ENCODE assay signal across 18 cellular contexts in the genomic region with DNA sequence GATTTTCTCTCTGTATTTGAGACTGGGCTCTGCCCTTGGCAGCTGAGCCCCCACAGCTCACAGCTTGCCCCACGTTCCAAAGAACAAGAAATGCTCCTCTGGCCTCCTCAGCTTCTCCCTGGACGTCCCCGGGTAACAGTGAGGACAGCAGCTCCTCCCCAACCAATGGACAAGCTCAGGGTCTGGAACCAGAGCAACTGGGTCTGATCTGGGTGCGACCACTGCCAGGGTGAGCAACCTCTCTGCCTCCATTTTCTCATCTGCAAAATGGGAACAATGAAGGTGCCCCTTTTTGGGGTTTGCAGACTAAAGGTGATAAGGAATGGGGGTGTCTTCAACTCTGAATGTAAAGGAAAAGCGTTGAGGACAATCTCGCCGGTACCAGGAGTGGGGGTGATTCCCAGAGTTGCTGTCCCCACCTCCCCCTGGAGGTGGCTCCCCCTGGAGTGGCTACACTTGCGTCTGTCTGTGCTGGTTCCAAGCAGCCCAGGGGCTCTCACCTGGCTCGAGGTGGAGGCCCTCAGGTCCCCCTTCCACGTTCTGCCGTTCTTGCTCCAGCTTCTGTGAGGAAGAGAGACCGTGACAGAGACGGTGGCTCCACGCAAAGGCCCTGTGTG. TPM values are rescaled to one million over a fixed set of nuclear protein-coding genes. Genes with fewer than 3 reads are reported as not detected.
DNase-seq lines count a peak whose midpoint lies in the region; ATAC-seq, FAIRE-seq and TF ChIP-seq lines count a peak whose summit lies in the region.
"Had no signal": no experiment of that assay in that cellular context is flagged by ENCODE, and none has a peak within 500 bp of the region (broad histone marks: within the 10 kb centered on the region; RNA-seq: fewer than 3 reads in every experiment).

No MANE protein-coding gene starts in this region.

- H2BK15ac ChIP-seq in neuronal stem cell (ENCODE audit: low read length), result no peak overlapping the region

- H2BK120ac ChIP-seq in neuronal stem cell (ENCODE audit: low read depth, low read length), result no peak overlapping the region

- no peak overlapping the region for H2AFZ ChIP-seq in DND-41 (ENCODE audit: low read depth, low read length)
- H2AFZ ChIP-seq in K562 (ENCODE audit: low read depth, low read length), result no peak overlapping the region
- H2AFZ ChIP-seq in neuronal stem cell (ENCODE audit: low read length), result no peak overlapping the region
- H2AFZ ChIP-seq: GM23338 had no signal

- H3K4me3 ChIP-seq in DND-41 (ENCODE audit: low read depth in 1 of 2, low read length in 2 of 2) (no peak overlapping the region), HEK293 (ENCODE audit: low read depth, low read length) (no peak overlapping the region), K562 (no peak overlapping the region), neuronal stem cell (ENCODE audit: low read length in 2 of 2) (no peak overlapping the region)
- H3K4me3 ChIP-seq: BLaER1 treated with 17β-estradiol and CSF1 and Interleukin-3, amounts not matched to agents 10 nM and 100 nM; GM12878; GM23338 had no signal

- POLR2A ChIA-PET in HEK293 (lab: Yijun Ruan, JAX), result interaction anchor here (0.5 to 2.1 kb wide), 4 partner anchors 16 to 340 kb away, joined by 3 to 5 read pairs (median 3); no protein-coding TSS in a partner anchor
- POLR2A ChIA-PET in K562 (lab: Yijun Ruan, JAX), result interaction anchor here (0.6 kb wide), 1 partner anchor 137 kb away, joined by 4 read pairs; no protein-coding TSS in a partner anchor

- H3K4me3 Mint-ChIP-seq in chondrocyte (ENCODE audit: unreplicated experiment), result no peak overlapping the region
- H3K4me3 Mint-ChIP-seq: CD4-positive, CD25-positive, alpha-beta regulatory T cell; GM23338; IgD-negative memory B cell had no signal

- H3K27me3 ChIP-seq in DND-41 (ENCODE audit: insufficient read depth, low read length, poor library complexity) (no peaks in the 10 kb centered on the region), K562 (ENCODE audit: control insufficient read depth in 2 of 2, insufficient read depth in 2 of 2, low read length in 2 of 2) (no peaks in the 10 kb centered on the region), neuronal stem cell (ENCODE audit: control insufficient read depth in 3 of 3, insufficient read depth in 3 of 3, low read depth in 1 of 3, low read length in 3 of 3) (no peaks in the 10 kb centered on the region)
- H3K27me3 ChIP-seq: BLaER1 treated with 17β-estradiol and CSF1 and Interleukin-3, amounts not matched to agents 10 nM and 100 nM had no signal

- no peaks in the 10 kb centered on the region for H3K9me3 Mint-ChIP-seq in chondrocyte (ENCODE audit: low read depth)
- H3K9me3 Mint-ChIP-seq: CD4-positive, CD25-positive, alpha-beta regulatory T cell; GM23338; IgD-negative memory B cell had no signal

- H3K9me1 ChIP-seq in K562 (ENCODE audit: control insufficient read depth, insufficient read depth, low read length), result no peaks in the 10 kb centered on the region

- no peak for ATAC-seq in DND-41 (ENCODE audit: insufficient read depth, low read depth)
- ATAC-seq in K562, result no peak
- ATAC-seq: GM12878 had no signal

- no peak overlapping the region for H2AK5ac ChIP-seq in neuronal stem cell (ENCODE audit: low read depth, low read length)

- no peak overlapping the region for H3K23ac ChIP-seq in neuronal stem cell (ENCODE audit: low read depth, low read length, poor library complexity)

- H3K9me3 ChIP-seq in DND-41 (ENCODE audit: insufficient read depth, low read length, severe bottlenecking), result no peaks in the 10 kb centered on the region
- no peaks in the 10 kb centered on the region for H3K9me3 ChIP-seq in HEK293 (ENCODE audit: control insufficient read depth, insufficient read depth, low read depth, low read length)
- no peaks in the 10 kb centered on the region for H3K9me3 ChIP-seq in K562 (replicated peaks; ENCODE audit: control insufficient read depth, insufficient read depth, low read depth, low read length)
- H3K9me3 ChIP-seq in neuronal stem cell (replicated peaks in 1 of 2; ENCODE audit: control insufficient read depth in 2 of 2, insufficient read depth in 1 of 2, low read depth in 1 of 2, low read length in 2 of 2), result no peaks in the 10 kb centered on the region

- H2BK12ac ChIP-seq in neuronal stem cell (ENCODE audit: low read length), result no peak overlapping the region

- H3K4me2 ChIP-seq in DND-41 (ENCODE audit: insufficient read depth, low read length) (no peak overlapping the region), K562 (ENCODE audit: insufficient read depth, low read length) (no peak overlapping the region), neuronal stem cell (ENCODE audit: insufficient read depth, low read length, poor library complexity, severe bottlenecking) (no peak overlapping the region)
- H3K4me2 ChIP-seq: BLaER1 treated with 17β-estradiol and CSF1 and Interleukin-3, amounts not matched to agents 10 nM and 100 nM; GM23338; KMS-11 had no signal

- peak; percentile 1 for TF ChIP-seq CTCF in DND-41 (IDR thresholded peaks at IDR 0.05; ENCODE audit: borderline replicate concordance, extremely low read depth, low read length, poor library complexity, severe bottlenecking)
- no peak for TF ChIP-seq CTCF in HEK293 (tag by site-specific recombination; IDR thresholded peaks at IDR 0.05)
- no peak for TF ChIP-seq CTCF in K562 (IDR thresholded peaks at IDR 0.05 in 2 of 3, conservative IDR thresholded peaks at IDR 0.05 in 1 of 3; ENCODE audit: insufficient read depth in 2 of 3, low read depth in 1 of 3, low read length in 3 of 3)
- no peak for TF ChIP-seq CTCF in chondrocyte (IDR thresholded peaks at IDR 0.05)

- H3K4ac ChIP-seq in neuronal stem cell (ENCODE audit: low read length), result no peak overlapping the region

- WGBS in K562 (ENCODE audit: insufficient coverage, low coverage, missing lambda C conversion rate), result 87% methylated on average over 14 of the region's 14 CpGs
- WGBS in neuronal stem cell (ENCODE audit: extremely low coverage in 2 of 2, insufficient read length in 2 of 2, insufficient replicate concordance in 1 of 2), 2 donors, result no CpG with 5 or more reads among the region's 14 CpGs

- no peak for TF ChIP-seq EP300 in K562 (IDR thresholded peaks at IDR 0.05; ENCODE audit: low read length)

- H3K14ac ChIP-seq in neuronal stem cell (ENCODE audit: low read length), result no peak overlapping the region

- BruUV-seq in K562 (replicated peaks; lab: Mats Ljungman, UMichigan), result no TSS peak

- H3K4me1 ChIP-seq in DND-41 (ENCODE audit: insufficient read depth, low read length) (peaks cover 29% of the 10 kb centered on the region), HEK293 (ENCODE audit: control insufficient read depth, insufficient read depth, low read length) (peaks cover 7% of the 10 kb centered on the region), K562 (replicated peaks in 1 of 2; ENCODE audit: control insufficient read depth in 2 of 2, insufficient read depth in 2 of 2, low read length in 2 of 2) (peaks cover 21 to 46% of the 10 kb centered on the region in 2 experiments; a peak in 4 of 5 replicates), neuronal stem cell (ENCODE audit: control insufficient read depth in 2 of 2, insufficient read depth in 1 of 2, low read depth in 1 of 2, low read length in 2 of 2) (peaks cover 10 to 21% of the 10 kb centered on the region in 2 donors)

- in situ Hi-C loops in K562 (cut with MboI), result no loop called here

- H3K27ac ChIP-seq in DND-41 (ENCODE audit: low read length) (no peak overlapping the region), HEK293 (ENCODE audit: extremely low read depth, low read depth, low read length) (no peak overlapping the region), K562 (ENCODE audit: extremely low read depth, low read depth, low read length) (no peak overlapping the region), neuronal stem cell (replicated peaks; ENCODE audit: low read length) (no peak overlapping the region)
- H3K27ac ChIP-seq: BLaER1 treated with 17β-estradiol and CSF1 and Interleukin-3, amounts not matched to agents 10 nM and 100 nM; KMS-11 had no signal

- no peak overlapping the region for H3K27ac Mint-ChIP-seq in chondrocyte (ENCODE audit: unreplicated experiment)
- H3K27ac Mint-ChIP-seq: CD4-positive, CD25-positive, alpha-beta regulatory T cell; GM23338; IgD-negative memory B cell had no signal

- peaks cover 2% of the 10 kb centered on the region for H3K36me3 Mint-ChIP-seq in chondrocyte (ENCODE audit: low read depth)

- peaks cover 60% of the 10 kb centered on the region for H3K79me2 ChIP-seq in DND-41 (ENCODE audit: insufficient read depth, low read length)
- H3K79me2 ChIP-seq in K562 (ENCODE audit: control insufficient read depth, insufficient read depth, low read length), result peaks cover 30% of the 10 kb centered on the region

- intact Hi-C loops in K562 (cut with micrococcal nuclease), result no loop called here

- H2BK5ac ChIP-seq in neuronal stem cell (ENCODE audit: low read length), result no peak overlapping the region

- no peak for TF ChIP-seq RAD21 in K562 (CRISPR knock-in tag; conservative IDR thresholded peaks at IDR 0.05 in 1 of 2, IDR thresholded peaks at IDR 0.05 in 1 of 2)

- no peak for TF ChIP-seq POLR2A in K562 (conservative IDR thresholded peaks at IDR 0.05)

- H4K8ac ChIP-seq in neuronal stem cell (ENCODE audit: low read depth, low read length), result no peak overlapping the region

- no peak overlapping the region for H3K9ac ChIP-seq in DND-41 (ENCODE audit: low read depth, low read length)
- H3K9ac ChIP-seq in K562 (ENCODE audit: insufficient read depth in 1 of 2, low read depth in 2 of 2, low read length in 2 of 2), result 0 out of 4 replicates have a peak overlapping the region, but pooled peaks of 1 of the 2 experiments have one; percentile 14
- H3K9ac ChIP-seq in neuronal stem cell (ENCODE audit: low read depth, low read length, poor library complexity), result no peak overlapping the region
- H3K9ac ChIP-seq: BLaER1 treated with 17β-estradiol and CSF1 and Interleukin-3, amounts not matched to agents 10 nM and 100 nM; KMS-11 had no signal

- peaks cover 15% of the 10 kb centered on the region for H3K79me1 ChIP-seq in neuronal stem cell (ENCODE audit: low read depth, low read length)

- no peaks in the 10 kb centered on the region for H3K27me3 Mint-ChIP-seq in chondrocyte (ENCODE audit: low read depth)
- H3K27me3 Mint-ChIP-seq: CD4-positive, CD25-positive, alpha-beta regulatory T cell; IgD-negative memory B cell had no signal

- DNase-seq in DND-41, result no peak
- no peak for DNase-seq in K562 (ENCODE audit: extremely low read depth in 1 of 4, low spot score in 3 of 4)
- DNase-seq in neuronal stem cell (ENCODE audit: low spot score), result no peak
- DNase-seq in pons (ENCODE audit: low spot score), result no peak
- no peak for DNase-seq in chondrocyte (ENCODE audit: low spot score)
- DNase-seq in amygdala (lab: John Stamatoyannopoulos, UW), result no peak
- DNase-seq: ACHN; Calu3; CD4-positive, CD25-positive, alpha-beta regulatory T cell; DMS 273 treated with DMSO at 0.1 percent for 48 hours; HCEC 1CT had no signal

- peaks cover 59% of the 10 kb centered on the region for H4K20me1 ChIP-seq in DND-41 (ENCODE audit: insufficient read depth, low read length)
- peaks cover 18% of the 10 kb centered on the region for H4K20me1 ChIP-seq in K562 (replicated peaks; ENCODE audit: control insufficient read depth, insufficient read depth, low read length)

- peaks cover 14% of the 10 kb centered on the region for H3K4me1 Mint-ChIP-seq in chondrocyte (ENCODE audit: low read depth)

- H3K18ac ChIP-seq in neuronal stem cell (ENCODE audit: low read length), result peak overlapping the region; percentile 8

- CTCF ChIA-PET in HEK293 (lab: Yijun Ruan, JAX), result interaction anchor here (0.6 kb wide), 1 partner anchor 84 kb away, joined by 3 read pairs; no protein-coding TSS in a partner anchor
- CTCF ChIA-PET in K562 (lab: Yijun Ruan, JAX; ENCODE audit: low intra/inter-chr PET ratio), result no interaction called here

- FAIRE-seq in K562 (lab: Jason Lieb, UNC), result no peak
- FAIRE-seq: GM12878, GM18507 had no signal

- H4K91ac ChIP-seq in neuronal stem cell (ENCODE audit: low read depth, low read length, poor library complexity), result no peak overlapping the region

- H3K36me3 ChIP-seq in DND-41 (ENCODE audit: insufficient read depth, low read length), result peaks cover 93% of the 10 kb centered on the region
- H3K36me3 ChIP-seq in HEK293 (ENCODE audit: control insufficient read depth in 2 of 2, insufficient read depth in 1 of 2, low read length in 2 of 2), result peaks cover 33 to 63% of the 10 kb centered on the region in 2 experiments; a peak in 2 of 3 replicates
- peaks cover 62% of the 10 kb centered on the region for H3K36me3 ChIP-seq in K562 (ENCODE audit: control insufficient read depth, insufficient read depth, low read length)
- peaks cover 44 to 95% of the 10 kb centered on the region in 2 donors for H3K36me3 ChIP-seq in neuronal stem cell (replicated peaks in 1 of 2; ENCODE audit: control insufficient read depth in 2 of 2, insufficient read depth in 2 of 2, low read length in 2 of 2)

RNA-seq across cellular contexts. Expression of gene C21orf58, which starts 6.9 kb away (rescaled TPM):
- 76.9 and 158 TPM in 2 replicates for total RNA-seq in K562 (2011; cell fraction: chromatin; rRNA removed; ENCODE audit: low replicate concordance)
- total RNA-seq in K562 (2011; cell fraction: nucleolus; rRNA removed), result 122 and 125 TPM in 2 replicates
- total RNA-seq in K562 (2011; cell fraction: nucleoplasm; rRNA removed), result 94.2 and 95.7 TPM in 2 replicates
- total RNA-seq in K562 (2014; rRNA removed) (20.1 and 22.4 TPM in 2 replicates), K562 (2014; rRNA removed; fragmentation: Illumina TruSeq; extraction: Trizol) (4.5 and 6.0 TPM in 2 replicates), K562 (2015; rRNA removed; fragmentation: Illumina TruSeq; extraction: Trizol) (13.5 and 14.2 TPM in 2 replicates), K562 (2021) (29.1 and 30.5 TPM in 2 replicates), chondrocyte (5.0 to 13.9 TPM (median 5.6 TPM) in 3 replicates)
- polyA plus RNA-seq in K562 (2011; rRNA removed) (12.4 and 16.7 TPM in 2 replicates), K562 (2014; fragmentation: Illumina TruSeq; extraction: Trizol) (10.6 and 16.1 TPM in 2 replicates), K562 (2014; fragmentation: Nextera tagmentation; extraction: Ambion mirVana) (1 to 10 TPM; 1.2 to 1.9 TPM), K562 (2014; rRNA removed) (27.9 and 30.0 TPM in 2 replicates)
- 13.8 and 15.9 TPM in 2 replicates for polyA plus RNA-seq in K562 (2011; cell fraction: cytosol; rRNA removed)
- polyA plus RNA-seq in K562 (2011; cell fraction: nucleus; rRNA removed), result 66.8 and 97.1 TPM in 2 replicates
- polyA plus RNA-seq in K562 (2012), result 14.5 and 40.1 TPM in 2 replicates
- polyA minus RNA-seq in K562 (2011; rRNA and poly(A)+ RNA removed), result 11.0 and 11.9 TPM in 2 replicates
- 9.0 and 10.6 TPM in 2 replicates for polyA minus RNA-seq in K562 (2011; cell fraction: cytosol; rRNA and poly(A)+ RNA removed)
- 48.5 and 60.9 TPM in 2 replicates for polyA minus RNA-seq in K562 (2011; cell fraction: nucleus; rRNA and poly(A)+ RNA removed)
- polyA plus RNA-seq in neuronal stem cell (2013, experiment 1 of 2), result 29.5 TPM
- polyA plus RNA-seq in neuronal stem cell (2013, experiment 2 of 2), result 29.2 TPM

RNA-seq across cellular contexts. Expression of gene PCNT, which starts 7.1 kb away (rescaled TPM):
- 228 and 231 TPM in 2 replicates for total RNA-seq in K562 (2011; cell fraction: chromatin; rRNA removed; ENCODE audit: low replicate concordance)
- 111 and 116 TPM in 2 replicates for total RNA-seq in K562 (2011; cell fraction: nucleolus; rRNA removed)
- 105 and 117 TPM in 2 replicates for total RNA-seq in K562 (2011; cell fraction: nucleoplasm; rRNA removed)
- 31.3 and 36.8 TPM in 2 replicates for total RNA-seq in K562 (2014; rRNA removed)
- total RNA-seq in K562 (2014; rRNA removed; fragmentation: Illumina TruSeq; extraction: Trizol), result 32.5 and 33.8 TPM in 2 replicates
- total RNA-seq in K562 (2015; rRNA removed; fragmentation: Illumina TruSeq; extraction: Trizol), result 29.7 and 30.9 TPM in 2 replicates
- 43.7 and 53.5 TPM in 2 replicates for total RNA-seq in K562 (2021)
- polyA plus RNA-seq in K562 (2011; rRNA removed), result 23.9 and 27.8 TPM in 2 replicates
- 12.2 and 15.3 TPM in 2 replicates for polyA plus RNA-seq in K562 (2011; cell fraction: cytosol; rRNA removed)
- polyA plus RNA-seq in K562 (2011; cell fraction: nucleus; rRNA removed), result 138 and 140 TPM in 2 replicates
- 30.2 and 40.7 TPM in 2 replicates for polyA plus RNA-seq in K562 (2012)
- 32.1 and 34.5 TPM in 2 replicates for polyA plus RNA-seq in K562 (2014; fragmentation: Illumina TruSeq; extraction: Trizol)
- 10 to 100 TPM in 1 of 2 experiments, 1 to 10 TPM in 1; 9.1 to 16.4 TPM for polyA plus RNA-seq in K562 (2014; fragmentation: Nextera tagmentation; extraction: Ambion mirVana)
- polyA plus RNA-seq in K562 (2014; rRNA removed), result 35.9 and 41.2 TPM in 2 replicates
- polyA minus RNA-seq in K562 (2011; rRNA and poly(A)+ RNA removed), result 81.0 and 84.8 TPM in 2 replicates
- 18.4 and 26.1 TPM in 2 replicates for polyA minus RNA-seq in K562 (2011; cell fraction: cytosol; rRNA and poly(A)+ RNA removed)
- 52.5 and 71.8 TPM in 2 replicates for polyA minus RNA-seq in K562 (2011; cell fraction: nucleus; rRNA and poly(A)+ RNA removed)
- 11.1 TPM for polyA plus RNA-seq in neuronal stem cell (2013, experiment 1 of 2)
- 10.6 TPM for polyA plus RNA-seq in neuronal stem cell (2013, experiment 2 of 2)
- total RNA-seq in chondrocyte, result 29.9 to 41.0 TPM (median 37.3 TPM) in 3 replicates

RNA-seq across cellular contexts. Expression of gene YBEY, which starts 30.7 kb away (rescaled TPM):
- total RNA-seq in K562 (2011; cell fraction: chromatin; rRNA removed; ENCODE audit: low replicate concordance), result 18.6 and 19.3 TPM in 2 replicates
- 15.7 and 16.2 TPM in 2 replicates for total RNA-seq in K562 (2011; cell fraction: nucleolus; rRNA removed)
- total RNA-seq in K562 (2011; cell fraction: nucleoplasm; rRNA removed), result 18.8 and 20.2 TPM in 2 replicates
- total RNA-seq in K562 (2014; rRNA removed) (10.7 and 12.4 TPM in 2 replicates), K562 (2014; rRNA removed; fragmentation: Illumina TruSeq; extraction: Trizol) (12.4 and 14.0 TPM in 2 replicates), K562 (2015; rRNA removed; fragmentation: Illumina TruSeq; extraction: Trizol) (14.3 and 15.6 TPM in 2 replicates), K562 (2021) (10.5 and 10.7 TPM in 2 replicates), chondrocyte (10.6 to 16.0 TPM (median 13.1 TPM) in 3 replicates)
- polyA plus RNA-seq in K562 (2011; rRNA removed) (9.9 and 15.9 TPM in 2 replicates), K562 (2014; fragmentation: Illumina TruSeq; extraction: Trizol) (14.1 and 14.7 TPM in 2 replicates), K562 (2014; fragmentation: Nextera tagmentation; extraction: Ambion mirVana) (1 to 10 TPM; 6.4 to 9.4 TPM), K562 (2014; rRNA removed) (28.0 and 39.6 TPM in 2 replicates)
- polyA plus RNA-seq in K562 (2011; cell fraction: cytosol; rRNA removed), result 8.1 and 10.3 TPM in 2 replicates
- polyA plus RNA-seq in K562 (2011; cell fraction: nucleus; rRNA removed), result 6.9 and 7.3 TPM in 2 replicates
- 13.9 and 16.0 TPM in 2 replicates for polyA plus RNA-seq in K562 (2012)
- polyA minus RNA-seq in K562 (2011; rRNA and poly(A)+ RNA removed), result 7.3 and 8.3 TPM in 2 replicates
- polyA minus RNA-seq in K562 (2011; cell fraction: cytosol; rRNA and poly(A)+ RNA removed), result 2.5 and 5.2 TPM in 2 replicates
- polyA minus RNA-seq in K562 (2011; cell fraction: nucleus; rRNA and poly(A)+ RNA removed), result 4.6 and 6.9 TPM in 2 replicates
- 36.3 TPM for polyA plus RNA-seq in neuronal stem cell (2013, experiment 1 of 2)
- 33.5 TPM for polyA plus RNA-seq in neuronal stem cell (2013, experiment 2 of 2)

RNA-seq across cellular contexts. Expression of gene MCM3AP, which starts 31.4 kb away (rescaled TPM):
- total RNA-seq in K562 (2011; cell fraction: chromatin; rRNA removed; ENCODE audit: low replicate concordance), result 521 and 755 TPM in 2 replicates
- total RNA-seq in K562 (2011; cell fraction: nucleolus; rRNA removed), result 321 and 328 TPM in 2 replicates
- 365 and 369 TPM in 2 replicates for total RNA-seq in K562 (2011; cell fraction: nucleoplasm; rRNA removed)
- total RNA-seq in K562 (2014; rRNA removed) (98.9 and 106 TPM in 2 replicates), K562 (2014; rRNA removed; fragmentation: Illumina TruSeq; extraction: Trizol) (69.2 and 73.1 TPM in 2 replicates), K562 (2015; rRNA removed; fragmentation: Illumina TruSeq; extraction: Trizol) (65.1 and 80.9 TPM in 2 replicates), K562 (2021) (154 and 179 TPM in 2 replicates), chondrocyte (86.4 to 106 TPM (median 87.2 TPM) in 3 replicates)
- polyA plus RNA-seq in K562 (2011; rRNA removed) (60.4 and 69.6 TPM in 2 replicates), K562 (2014; fragmentation: Illumina TruSeq; extraction: Trizol) (65.9 and 75.9 TPM in 2 replicates), K562 (2014; fragmentation: Nextera tagmentation; extraction: Ambion mirVana) (1 to 10 TPM; 6.5 to 9.1 TPM), K562 (2014; rRNA removed) (75.4 and 82.8 TPM in 2 replicates)
- polyA plus RNA-seq in K562 (2011; cell fraction: cytosol; rRNA removed), result 46.8 and 52.9 TPM in 2 replicates
- polyA plus RNA-seq in K562 (2011; cell fraction: nucleus; rRNA removed), result 172 and 195 TPM in 2 replicates
- polyA plus RNA-seq in K562 (2012), result 67.7 and 73.1 TPM in 2 replicates
- 102 and 106 TPM in 2 replicates for polyA minus RNA-seq in K562 (2011; rRNA and poly(A)+ RNA removed)
- 116 and 119 TPM in 2 replicates for polyA minus RNA-seq in K562 (2011; cell fraction: cytosol; rRNA and poly(A)+ RNA removed)
- polyA minus RNA-seq in K562 (2011; cell fraction: nucleus; rRNA and poly(A)+ RNA removed), result 122 and 182 TPM in 2 replicates
- polyA plus RNA-seq in neuronal stem cell (2013, experiment 1 of 2), result 40.7 TPM
- 38.0 TPM for polyA plus RNA-seq in neuronal stem cell (2013, experiment 2 of 2)
